ENCODE assay signal across 20 cellular contexts in the genomic region with DNA sequence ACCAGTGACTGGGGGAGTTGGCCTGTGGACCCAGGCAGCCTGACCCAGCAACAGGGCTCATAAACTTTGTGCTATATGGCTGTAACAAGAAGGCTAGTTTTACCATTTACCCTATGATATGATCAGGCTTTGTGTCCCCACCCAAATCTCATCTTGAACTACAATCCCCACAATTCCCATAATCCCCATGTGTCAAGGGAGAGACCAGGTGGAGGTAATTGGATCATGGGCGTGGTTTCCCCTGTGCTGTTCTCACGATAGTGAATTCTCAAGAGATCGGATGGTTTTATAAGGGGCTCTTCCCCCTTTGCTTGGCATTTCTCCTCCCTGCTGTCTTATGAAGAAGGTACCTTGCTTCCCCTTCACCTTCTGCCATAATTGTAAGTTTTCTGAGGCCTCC.
"Had no signal": no experiment of that assay in that cellular context is flagged by ENCODE, and none has a peak within 500 bp of the region (broad histone marks: within the 10 kb centered on the region; RNA-seq: fewer than 3 reads in every experiment).

No MANE protein-coding gene starts in this region.

- H3K4me3 ChIP-seq: dorsolateral prefrontal cortex, left ventricle myocardium inferior, prostate gland, right atrium auricular region, thyroid gland had no signal

- H3K27ac ChIP-seq: dorsolateral prefrontal cortex, left ventricle myocardium inferior, prostate gland, right atrium auricular region, thyroid gland had no signal

- H3K36me3 ChIP-seq: left ventricle myocardium inferior, prostate gland, right atrium auricular region, thyroid gland had no signal

- ATAC-seq: activated CD4-positive, CD25-positive, alpha-beta regulatory T cell treated with anti-CD3 and anti-CD28 coated beads, Interleukin-2, amount 50 U/mL, for 24 hours; activated CD8-positive, alpha-beta T cell treated with anti-CD3 and anti-CD28 coated beads, Interleukin-2, amount 10 ng/mL, durations not matched to agents 7 days and 5 days had no signal

- H3K9me3 ChIP-seq: prostate gland, thyroid gland had no signal

- DNase-seq: activated CD4-positive, alpha-beta T cell treated with anti-CD3 and anti-CD28 coated beads, Interleukin-2, amount 10 ng/mL, durations not matched to agents 7 days and 5 days; activated CD8-positive, alpha-beta T cell treated with anti-CD3 and anti-CD28 coated beads, Interleukin-2, amount 10 ng/mL, durations not matched to agents 7 days and 5 days; activated naive CD4-positive, alpha-beta T cell treated with Interleukin-2 at 50 U/mL for 16 hours; activated T-cell treated with anti-CD3 and anti-CD28 coated beads, Interleukin-2, amount 50 U/mL, for 24 hours; anterior cingulate cortex; caudate nucleus; dorsolateral prefrontal cortex; erythroblast; foreskin melanocyte; hypothalamus; kidney glomerular epithelial cell; left ventricle myocardium inferior; mammary epithelial cell; stimulated activated CD4-positive, alpha-beta T cell treated with anti-CD3 and anti-CD28 coated beads, Interleukin-2, amount 100 ng/mL, for 24 hours; stimulated activated naive CD4-positive, alpha-beta T cell treated with Interleukin-2 at 50 U/mL for 16 hours; T-helper 9 cell; thyroid gland had no signal

- H3K27me3 ChIP-seq: right atrium auricular region, thyroid gland had no signal
